Comparison of ENCODE assay signal across 9 cellular contexts in genomic region chr15:74598126-74598842, GRCh38.
A peak's percentile ranks its signal among the peaks of the same experiment; 100 is the strongest.
DNase-seq lines count a peak whose midpoint lies in the region; ATAC-seq and TF ChIP-seq lines count a peak whose summit lies in the region.
"Had no signal": no experiment of that assay in that cellular context is flagged by ENCODE, and none has a peak within 500 bp of the region (broad histone marks: within the 10 kb centered on the region; RNA-seq: fewer than 3 reads in every experiment).

No MANE protein-coding gene starts in this region.

- peaks cover 47% of the 10 kb centered on the region for H3K36me3 Mint-ChIP-seq in activated T-cell treated with anti-CD3 and anti-CD28 coated beads, Interleukin-2, amount 50 U/mL, for 24 hours (ENCODE audit: low read depth)

- H3K4me1 ChIP-seq in OCI-LY1 (ENCODE audit: insufficient read depth, low read length, severe bottlenecking) = peaks cover 13% of the 10 kb centered on the region
- peaks cover 16 to 17% of the 10 kb centered on the region in 2 donors for H3K4me1 ChIP-seq in mucosa of rectum (ENCODE audit: control insufficient read depth in 2 of 2, insufficient read depth in 2 of 2, low read length in 2 of 2)

- H3K4me1 Mint-ChIP-seq in activated T-cell treated with anti-CD3 and anti-CD28 coated beads, Interleukin-2, amount 50 U/mL, for 24 hours (ENCODE audit: low read depth) = peaks cover 22% of the 10 kb centered on the region

- no peaks in the 10 kb centered on the region for H3K27me3 ChIP-seq in OCI-LY1 (ENCODE audit: insufficient read depth, low read length)
- no peaks in the 10 kb centered on the region for H3K27me3 ChIP-seq in mucosa of rectum (ENCODE audit: control insufficient read depth in 2 of 2, insufficient read depth in 2 of 2, low read length in 2 of 2)

- no peak for TF ChIP-seq CTCF in OCI-LY1 (IDR thresholded peaks at IDR 0.05; ENCODE audit: low read length)

- no peaks in the 10 kb centered on the region for H4K20me1 ChIP-seq in OCI-LY1 (ENCODE audit: insufficient read depth, low read length)

- peak overlapping the region; percentile 85 for H3K4me2 ChIP-seq in OCI-LY1 (ENCODE audit: low read length)

- H3K9me3 Mint-ChIP-seq in activated T-cell treated with anti-CD3 and anti-CD28 coated beads, Interleukin-2, amount 50 U/mL, for 24 hours = no peaks in the 10 kb centered on the region

- TF ChIP-seq POLR2A in erythroblast (IDR thresholded peaks at IDR 0.05; ENCODE audit: low read length) = peak; percentile 97

- H3K27ac Mint-ChIP-seq in activated T-cell treated with anti-CD3 and anti-CD28 coated beads, Interleukin-2, amount 50 U/mL, for 24 hours = peak overlapping the region; percentile 98

- ATAC-seq in GM19324 (IDR thresholded peaks at IDR 0.05; ENCODE audit: low FRiP score, unreplicated experiment) = peak; percentile 84
- peak; percentile 88 for ATAC-seq in HG03460 (IDR thresholded peaks at IDR 0.05; ENCODE audit: unreplicated experiment)

- H3K4me3 Mint-ChIP-seq in activated T-cell treated with anti-CD3 and anti-CD28 coated beads, Interleukin-2, amount 50 U/mL, for 24 hours = peak overlapping the region; percentile 92

- H3K79me2 ChIP-seq in OCI-LY1 (ENCODE audit: insufficient read depth, low read length) = no peaks in the 10 kb centered on the region

- H3K9me2 ChIP-seq in OCI-LY1 (ENCODE audit: low read depth, low read length) = no peaks in the 10 kb centered on the region

- no peak overlapping the region for H3K27ac ChIP-seq in OCI-LY1 (ENCODE audit: low read depth, low read length, poor library complexity, severe bottlenecking)
- peak overlapping the region; percentile 80 to 88 for H3K27ac ChIP-seq in mucosa of rectum (ENCODE audit: low read depth in 2 of 2, low read length in 2 of 2)
- H3K27ac ChIP-seq: VCaP had no signal

- H3K9me3 ChIP-seq in OCI-LY1 (ENCODE audit: low read length) = no peaks in the 10 kb centered on the region
- H3K9me3 ChIP-seq in mucosa of rectum (ENCODE audit: control insufficient read depth in 2 of 2, low read length in 2 of 2) = no peaks in the 10 kb centered on the region

- H3K9ac ChIP-seq in OCI-LY1 (ENCODE audit: low read length) = peak overlapping the region; percentile 72
- peak overlapping the region; percentile 90 to 94 for H3K9ac ChIP-seq in mucosa of rectum (ENCODE audit: low read depth in 1 of 2, low read length in 2 of 2)

- DNase-seq in C1 segment of cervical spinal cord (lab: John Stamatoyannopoulos, UW) (peak; percentile 77 to 97 (median 94)), erythroblast (lab: John Stamatoyannopoulos, UW) (peak; percentile 92 to 95)
- DNase-seq in activated T-cell treated with anti-CD3 and anti-CD28 coated beads, Interleukin-2, amount 50 U/mL, for 24 hours = peak; percentile 91
- DNase-seq in stimulated activated CD8-positive, alpha-beta memory T cell treated with anti-CD3 and anti-CD28 coated beads, Interleukin-4, amount 100 ng/mL, for 48 hours = peak; percentile 94

- no peaks in the 10 kb centered on the region for H3K27me3 Mint-ChIP-seq in activated T-cell treated with anti-CD3 and anti-CD28 coated beads, Interleukin-2, amount 50 U/mL, for 24 hours

- H3K4me3 ChIP-seq in OCI-LY1 (ENCODE audit: low read depth, low read length, poor library complexity, severe bottlenecking) = peak overlapping the region; percentile 66
- peak overlapping the region; percentile 97 to 98 for H3K4me3 ChIP-seq in mucosa of rectum (ENCODE audit: low read length in 2 of 2)

- H3K36me3 ChIP-seq in OCI-LY1 (ENCODE audit: insufficient read depth, low read length) (no peaks in the 10 kb centered on the region), mucosa of rectum (ENCODE audit: control insufficient read depth in 2 of 2, insufficient read depth in 2 of 2, low read length in 2 of 2) (peaks cover 5 to 10% of the 10 kb centered on the region in 2 donors)

- no peaks in the 10 kb centered on the region for H3F3A ChIP-seq in OCI-LY1 (ENCODE audit: insufficient read depth, low read length)

- peak overlapping the region; percentile 56; the same call in 1 of the 2 replicates for H2AFZ ChIP-seq in OCI-LY1 (ENCODE audit: low read length)
